ENCODE assay signal across 8 cellular contexts in the genomic region with DNA sequence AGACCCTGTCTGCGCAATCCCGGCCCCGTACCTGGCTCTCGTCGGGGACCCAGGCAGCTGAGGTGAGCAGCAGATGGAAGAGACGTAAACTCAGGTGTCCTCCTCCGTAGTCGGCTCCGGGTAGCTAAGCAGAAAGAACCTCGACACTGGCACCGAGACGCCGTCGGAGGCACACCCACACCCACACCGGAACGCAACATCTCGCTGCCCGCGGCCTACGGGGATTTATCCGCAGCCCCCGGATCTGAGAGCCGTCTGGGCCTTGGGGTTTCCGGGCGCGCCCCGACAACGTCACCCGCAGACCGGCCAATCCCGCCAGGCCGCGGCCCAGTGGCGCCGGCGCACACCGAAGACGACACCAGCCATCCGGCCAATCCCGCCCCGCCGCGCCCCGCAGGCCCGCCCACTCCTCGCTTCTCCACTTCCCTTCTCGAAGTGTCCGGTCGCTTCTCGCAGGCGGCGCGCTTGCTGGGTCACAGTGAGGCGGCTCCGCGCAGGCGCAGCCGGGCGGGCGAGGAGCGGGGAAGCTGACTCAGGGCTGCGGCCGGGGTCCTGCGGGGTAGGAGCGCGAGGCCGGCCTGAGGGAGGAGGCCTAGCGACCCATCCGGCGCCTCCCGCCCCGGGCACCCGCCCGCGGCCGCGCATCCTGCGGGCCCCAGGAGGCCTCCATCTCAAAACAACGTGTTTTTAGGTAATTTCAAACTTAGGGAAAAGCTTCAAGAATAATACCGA. TPM values are rescaled to one million over a fixed set of nuclear protein-coding genes. Genes with fewer than 3 reads are reported as not detected.
A peak's percentile ranks its signal among the peaks of the same experiment; 100 is the strongest.
DNase-seq lines count a peak whose midpoint lies in the region; ATAC-seq and TF ChIP-seq lines count a peak whose summit lies in the region.

A gene with protein sequence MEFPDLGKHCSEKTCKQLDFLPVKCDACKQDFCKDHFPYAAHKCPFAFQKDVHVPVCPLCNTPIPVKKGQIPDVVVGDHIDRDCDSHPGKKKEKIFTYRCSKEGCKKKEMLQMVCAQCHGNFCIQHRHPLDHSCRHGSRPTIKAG (minus strand): TSS at position 264 of the 732 bp plus-strand sequence. CDS start 1,984 bp downstream, outside the sequence.

- peak within 1 kb of the TSS; percentile 51 for H3K27ac Mint-ChIP-seq in endothelial cell (ENCODE audit: unreplicated experiment)

- no peaks in the 10 kb centered on the region for H3K27me3 ChIP-seq in OCI-LY3 (ENCODE audit: low read depth, low read length)

- peaks cover 3% of the 10 kb centered on the region for H3K27me3 Mint-ChIP-seq in endothelial cell (ENCODE audit: unreplicated experiment)

- H3K9ac ChIP-seq in OCI-LY3 (ENCODE audit: low read length), result peak within 1 kb of the TSS; percentile 99

- TF ChIP-seq CTCF in OCI-LY3 (IDR thresholded peaks at IDR 0.05; ENCODE audit: low read depth, low read length) (no peak), endothelial cell (IDR thresholded peaks at IDR 0.05; ENCODE audit: unreplicated experiment) (no peak)

- no peaks in the 10 kb centered on the region for H3K36me3 ChIP-seq in OCI-LY3 (replicated peaks; ENCODE audit: low read depth, low read length)

- no peaks in the 10 kb centered on the region for H3K9me3 Mint-ChIP-seq in endothelial cell (ENCODE audit: unreplicated experiment)

- no peaks in the 10 kb centered on the region for H4K20me1 ChIP-seq in OCI-LY3 (ENCODE audit: insufficient read depth, low read length)

- H3K4me3 Mint-ChIP-seq in endothelial cell (ENCODE audit: unreplicated experiment), result peak within 1 kb of the TSS; percentile 94

- H3K4me1 ChIP-seq in OCI-LY3 (ENCODE audit: low read length), result peaks cover 6% of the 10 kb centered on the region; the same call in 1 of the 2 replicates

- no peak within 1 kb of the TSS for H2AFZ ChIP-seq in OCI-LY3 (ENCODE audit: low read depth, low read length)

- H3K4me2 ChIP-seq in OCI-LY3 (ENCODE audit: low read length), result peak within 1 kb of the TSS; percentile 87

- peaks cover 35% of the 10 kb centered on the region for H3K79me2 ChIP-seq in OCI-LY3 (ENCODE audit: low read length)

- H3K9me3 ChIP-seq in OCI-LY3 (ENCODE audit: insufficient read depth, low read length), result no peaks in the 10 kb centered on the region

- H3K4me1 Mint-ChIP-seq in endothelial cell (ENCODE audit: unreplicated experiment), result peaks cover 14% of the 10 kb centered on the region

- H3K36me3 Mint-ChIP-seq in endothelial cell (ENCODE audit: low read depth, unreplicated experiment), result peaks cover 30% of the 10 kb centered on the region

- peak; percentile 95 for ATAC-seq in GM21526 (IDR thresholded peaks at IDR 0.05; ENCODE audit: low FRiP score, unreplicated experiment)

- peak within 1 kb of the TSS; percentile 98 for H3K4me3 ChIP-seq in OCI-LY3 (ENCODE audit: low read length)

- peak within 1 kb of the TSS; percentile 66 for H3K27ac ChIP-seq in OCI-LY3 (ENCODE audit: low read length)

- DNase-seq in DMS 273 (lab: John Stamatoyannopoulos, UW; ENCODE audit: unreplicated experiment), result peak; percentile 99
- DNase-seq in HuH-7.5 (ENCODE audit: low spot score), result peak; percentile 98
- DNase-seq in activated CD8-positive, alpha-beta memory T cell treated with anti-CD3 and anti-CD28 coated beads, Interleukin-2, amount 50 U/mL, for 48 hours, result peak; percentile 99
- peak; percentile 100 for DNase-seq in endothelial cell (ENCODE audit: low spot score)
- DNase-seq in midbrain (lab: John Stamatoyannopoulos, UW), result peak; percentile 95
- DNase-seq in stimulated activated CD8-positive, alpha-beta memory T cell treated with anti-CD3 and anti-CD28 coated beads, Interleukin-15, amount 100 ng/mL, for 48 hours (ENCODE audit: low read depth in 2 of 2), result peak; percentile 100

RNA-seq across cellular contexts. Expression of the gene that starts here (rescaled TPM):
- 36.0 TPM for total RNA-seq in endothelial cell (ENCODE audit: unreplicated experiment)

Comparison
In these comparisons a context has a peak if more than half of its experiments do, and no peak if none do; other contexts are left out.
1. Peak in every context shown above with its lines: DNase-seq, ATAC-seq, H3K4me3 ChIP-seq and H3K27ac ChIP-seq.